Comparison of ENCODE assay signal across 11 cellular contexts in genomic region chr19:4971816-4972495, GRCh38. TPM values are rescaled to one million over a fixed set of nuclear protein-coding genes. Genes with fewer than 3 reads are reported as not detected.
DNase-seq lines count a peak whose midpoint lies in the region; ATAC-seq and TF ChIP-seq lines count a peak whose summit lies in the region.
"Had no signal": no experiment of that assay in that cellular context is flagged by ENCODE, and none has a peak within 500 bp of the region (broad histone marks: within the 10 kb centered on the region; RNA-seq: fewer than 3 reads in every experiment).

No MANE protein-coding gene starts in this region.

- H3K27ac ChIP-seq in BLaER1 treated with 17β-estradiol and CSF1 and Interleukin-3, amounts not matched to agents 10 nM and 100 nM = peak overlapping the region in 9 of 11 experiments; percentile 35 to 92 (median 85); a peak in 16 of 22 replicates
- H3K27ac ChIP-seq in neural progenitor cell = no peak overlapping the region
- H3K27ac ChIP-seq: SJSA1 had no signal

- intact Hi-C loops in dendritic cell treated with granulocyte-macrophage colony-stimulating factor and Interleukin-4, amounts not matched to agents 40 ng/mL and 50 ng/mL, for 4 days (cut with micrococcal nuclease) = loop anchor here (10.0 kb wide), 1 partner anchor 53 kb away; no protein-coding TSS in a partner anchor

- peaks cover 76% of the 10 kb centered on the region for H3K4me1 Mint-ChIP-seq in dendritic cell treated with granulocyte-macrophage colony-stimulating factor and Interleukin-4, amounts not matched to agents 40 ng/mL and 50 ng/mL, for 4 days (ENCODE audit: low read depth)
- H3K4me1 Mint-ChIP-seq in neural progenitor cell = peaks cover 56% of the 10 kb centered on the region

- peak; percentile 8 for DNase-seq in LoVo (ENCODE audit: low spot score)
- DNase-seq in neural progenitor cell (ENCODE audit: low spot score) = no peak
- DNase-seq in NCI-H2171 (lab: John Stamatoyannopoulos, UW) = no peak
- DNase-seq in activated gamma-delta T cell treated with Interleukin-2 at 50 U/mL for 16 hours = no peak
- DNase-seq: GF-D8, NCI-H1930 had no signal

- ATAC-seq in HG03196 (IDR thresholded peaks at IDR 0.05; ENCODE audit: unreplicated experiment) = no peak
- no peak for ATAC-seq in GM18868 (IDR thresholded peaks at IDR 0.05; ENCODE audit: unreplicated experiment)

- H2AFZ ChIP-seq in neural progenitor cell (replicated peaks) = no peak overlapping the region

- H3K79me2 ChIP-seq in neural progenitor cell (ENCODE audit: low read depth) = peaks cover 76% of the 10 kb centered on the region

- H4K20me1 ChIP-seq in BLaER1 treated with 17β-estradiol and CSF1 and Interleukin-3, amounts not matched to agents 10 nM and 100 nM = peaks cover 45 to 92% (median 75%) of the 10 kb centered on the region in 11 experiments
- H4K20me1 ChIP-seq in neural progenitor cell (ENCODE audit: low read depth) = peaks cover 75% of the 10 kb centered on the region

- H3K27ac Mint-ChIP-seq in dendritic cell treated with granulocyte-macrophage colony-stimulating factor and Interleukin-4, amounts not matched to agents 40 ng/mL and 50 ng/mL, for 4 days = peak overlapping the region; percentile 86
- H3K27ac Mint-ChIP-seq in neural progenitor cell = no peak overlapping the region

- no peaks in the 10 kb centered on the region; a peak in 1 of 22 replicates for H3K27me3 ChIP-seq in BLaER1 treated with 17β-estradiol and CSF1 and Interleukin-3, amounts not matched to agents 10 nM and 100 nM
- no peaks in the 10 kb centered on the region for H3K27me3 ChIP-seq in neural progenitor cell
- H3K27me3 ChIP-seq: SJSA1 had no signal

- no peaks in the 10 kb centered on the region for H3K9me3 ChIP-seq in BLaER1 treated with 17β-estradiol and CSF1 and Interleukin-3, amounts not matched to agents 10 nM and 100 nM (replicated peaks in 1 of 11)
- no peaks in the 10 kb centered on the region for H3K9me3 ChIP-seq in neural progenitor cell (ENCODE audit: low read depth)
- H3K9me3 ChIP-seq: SJSA1 had no signal

- peaks cover 0 to under 1% (median 0%) of the 10 kb centered on the region in 11 experiments; a peak in 1 of 22 replicates for H3K36me3 ChIP-seq in BLaER1 treated with 17β-estradiol and CSF1 and Interleukin-3, amounts not matched to agents 10 nM and 100 nM
- H3K36me3 ChIP-seq in neural progenitor cell = no peaks in the 10 kb centered on the region

- H3K9ac ChIP-seq in BLaER1 treated with 17β-estradiol and CSF1 and Interleukin-3, amounts not matched to agents 10 nM and 100 nM = peak overlapping the region; percentile 87 to 97 (median 91); a peak in 20 of 22 replicates
- no peak overlapping the region for H3K9ac ChIP-seq in neural progenitor cell

- no peak for TF ChIP-seq CTCF in neural progenitor cell (IDR thresholded peaks at IDR 0.05)

- peaks cover 46% of the 10 kb centered on the region for H3K36me3 Mint-ChIP-seq in dendritic cell treated with granulocyte-macrophage colony-stimulating factor and Interleukin-4, amounts not matched to agents 40 ng/mL and 50 ng/mL, for 4 days (ENCODE audit: low read depth)
- peaks cover 1% of the 10 kb centered on the region for H3K36me3 Mint-ChIP-seq in neural progenitor cell

- H3K4me3 Mint-ChIP-seq in dendritic cell treated with granulocyte-macrophage colony-stimulating factor and Interleukin-4, amounts not matched to agents 40 ng/mL and 50 ng/mL, for 4 days = peak overlapping the region; percentile 92
- H3K4me3 Mint-ChIP-seq in neural progenitor cell = peak overlapping the region; percentile 99

- H3K27me3 Mint-ChIP-seq in dendritic cell treated with granulocyte-macrophage colony-stimulating factor and Interleukin-4, amounts not matched to agents 40 ng/mL and 50 ng/mL, for 4 days = no peaks in the 10 kb centered on the region
- peaks cover 7% of the 10 kb centered on the region for H3K27me3 Mint-ChIP-seq in neural progenitor cell (ENCODE audit: insufficient read depth, low read depth)

- peak overlapping the region; percentile 93 to 100 (median 98) for H3K4me2 ChIP-seq in BLaER1 treated with 17β-estradiol and CSF1 and Interleukin-3, amounts not matched to agents 10 nM and 100 nM
- H3K4me2 ChIP-seq in neural progenitor cell = peak overlapping the region; percentile 91

- H3K4me3 ChIP-seq in BLaER1 treated with 17β-estradiol and CSF1 and Interleukin-3, amounts not matched to agents 10 nM and 100 nM = peak overlapping the region in 5 of 10 experiments; percentile 74 to 95 (median 88); a peak in 8 of 20 replicates
- H3K4me3 ChIP-seq in neural progenitor cell = peak overlapping the region; percentile 71
- H3K4me3 ChIP-seq: SJSA1 had no signal

- H3F3A ChIP-seq in neural progenitor cell (ENCODE audit: low read depth) = peaks cover 29% of the 10 kb centered on the region

- peaks cover 79 to 90% (median 87%) of the 10 kb centered on the region in 10 experiments for H3K4me1 ChIP-seq in BLaER1 treated with 17β-estradiol and CSF1 and Interleukin-3, amounts not matched to agents 10 nM and 100 nM
- peaks cover 10% of the 10 kb centered on the region for H3K4me1 ChIP-seq in neural progenitor cell

- no peaks in the 10 kb centered on the region for H3K9me3 Mint-ChIP-seq in dendritic cell treated with granulocyte-macrophage colony-stimulating factor and Interleukin-4, amounts not matched to agents 40 ng/mL and 50 ng/mL, for 4 days
- no peaks in the 10 kb centered on the region for H3K9me3 Mint-ChIP-seq in neural progenitor cell

RNA-seq across cellular contexts. Expression of gene KDM4B, which starts 3.0 kb away (rescaled TPM):
- total RNA-seq in neural progenitor cell (ENCODE audit: low replicate concordance) = 16.0 and 45.1 TPM in 2 replicates
